Comparison of ENCODE assay signal across 17 cellular contexts in the genomic region with DNA sequence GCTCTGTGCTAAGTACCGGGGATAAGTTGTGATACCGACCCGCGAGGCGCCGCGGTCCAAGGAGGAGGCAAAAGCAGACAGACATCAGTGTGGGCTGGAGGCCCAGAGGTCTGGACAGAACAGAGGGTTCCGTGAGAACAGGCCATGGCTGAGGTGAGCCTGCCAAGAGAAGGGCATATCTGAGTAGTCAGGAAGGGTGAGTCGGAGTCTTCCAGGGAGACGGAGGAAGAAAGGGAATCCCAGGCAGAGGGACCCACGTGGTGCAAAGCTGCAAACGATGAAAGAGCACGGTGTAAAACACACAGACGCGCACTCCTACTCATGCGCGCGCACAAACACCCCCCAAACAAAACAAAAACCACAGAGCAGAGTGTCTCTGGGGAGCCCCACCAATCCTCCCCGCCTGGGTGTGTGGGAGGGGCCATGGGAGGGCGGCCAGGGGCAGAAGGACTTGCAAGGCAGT. TPM values are rescaled to one million over a fixed set of nuclear protein-coding genes. Genes with fewer than 3 reads are reported as not detected.
DNase-seq lines count a peak whose midpoint lies in the region; ATAC-seq, FAIRE-seq and TF ChIP-seq lines count a peak whose summit lies in the region.
"Had no signal": no experiment of that assay in that cellular context is flagged by ENCODE, and none has a peak within 500 bp of the region (broad histone marks: within the 10 kb centered on the region; RNA-seq: fewer than 3 reads in every experiment).

No MANE protein-coding gene starts in this region.

- H3K27ac Mint-ChIP-seq in CD14-positive monocyte (no peak overlapping the region), HFFc6 (no peak overlapping the region)
- H3K27ac Mint-ChIP-seq: activated naive CD8-positive, alpha-beta T cell treated with anti-CD3 and anti-CD28 coated beads for 36 hours; CD4-positive, alpha-beta T cell; stimulated activated effector memory CD8-positive, alpha-beta T cell treated with anti-CD3 and anti-CD28 coated beads, Interleukin-12 subunit alpha, Interleukin-12 subunit beta, amount 100 ng/mL, for 72 hours had no signal

- H3K9ac ChIP-seq in GM12878 (ENCODE audit: control insufficient read depth, insufficient read depth, low read length) (no peak overlapping the region), mesenchymal stem cell (ENCODE audit: low read length) (no peak overlapping the region)
- H3K9ac ChIP-seq: KMS-11 had no signal

- no peak for FAIRE-seq in GM12878 (lab: Jason Lieb, UNC)
- no peak for FAIRE-seq in urothelium cell line (lab: Jason Lieb, UNC)

- no peak overlapping the region for H2BK12ac ChIP-seq in mesenchymal stem cell (ENCODE audit: low read length in 2 of 2)

- no peak for TF ChIP-seq EP300 in GM12878 (IDR thresholded peaks at IDR 0.05; ENCODE audit: borderline replicate concordance in 1 of 2, control insufficient read depth in 1 of 2, low read depth in 2 of 2, low read length in 2 of 2)

- RAD21 ChIA-PET in GM12878 (lab: Charles Lee; ENCODE audit: unreplicated experiment) = no interaction called here

- H4K20me1 ChIP-seq in GM12878 (ENCODE audit: control insufficient read depth, insufficient read depth) = no peaks in the 10 kb centered on the region

- H3K9me3 ChIP-seq in GM12878 (replicated peaks; ENCODE audit: control insufficient read depth, insufficient read depth, low read length) = no peaks in the 10 kb centered on the region
- no peaks in the 10 kb centered on the region for H3K9me3 ChIP-seq in mesenchymal stem cell (ENCODE audit: control insufficient read depth, low read length)
- H3K9me3 ChIP-seq: mucosa of descending colon had no signal

- H3K4me1 ChIP-seq in GM12878 (ENCODE audit: control insufficient read depth, insufficient read depth, low read length) (no peaks in the 10 kb centered on the region; the same call in 1 of the 2 replicates), mesenchymal stem cell (ENCODE audit: control insufficient read depth, insufficient read depth, low read depth, low read length) (peaks cover 12% of the 10 kb centered on the region)

- H3K4me2 ChIP-seq in GM12878 (ENCODE audit: control insufficient read depth, insufficient read depth) (no peak overlapping the region), mesenchymal stem cell (ENCODE audit: low read length, poor library complexity, severe bottlenecking) (no peak overlapping the region)
- H3K4me2 ChIP-seq: KMS-11 had no signal

- ATAC-seq in GM12878 (peak; percentile 50), HG03097 (IDR thresholded peaks at IDR 0.05; ENCODE audit: low FRiP score, unreplicated experiment) (no peak), GM19397 (IDR thresholded peaks at IDR 0.05; ENCODE audit: unreplicated experiment) (no peak)
- ATAC-seq: mucosa of descending colon; stimulated activated effector memory CD8-positive, alpha-beta T cell treated with anti-CD3 and anti-CD28 coated beads, Interleukin-12 subunit alpha, Interleukin-12 subunit beta, amount 100 ng/mL, for 72 hours had no signal

- no peak overlapping the region for H3K27ac ChIP-seq in GM12878 (ENCODE audit: control insufficient read depth, insufficient read depth)
- no peak overlapping the region for H3K27ac ChIP-seq in mesenchymal stem cell (ENCODE audit: low read length, poor library complexity, severe bottlenecking)
- H3K27ac ChIP-seq: KMS-11, VCaP had no signal

- H3K36me3 Mint-ChIP-seq in CD14-positive monocyte (peaks cover 0 to 6% of the 10 kb centered on the region in 2 donors), HFFc6 (ENCODE audit: low read depth) (no peaks in the 10 kb centered on the region)
- H3K36me3 Mint-ChIP-seq: activated naive CD8-positive, alpha-beta T cell treated with anti-CD3 and anti-CD28 coated beads for 36 hours; stimulated activated effector memory CD8-positive, alpha-beta T cell treated with anti-CD3 and anti-CD28 coated beads, Interleukin-12 subunit alpha, Interleukin-12 subunit beta, amount 100 ng/mL, for 72 hours had no signal

- no peak for TF ChIP-seq POLR2A in GM12878 (IDR thresholded peaks at IDR 0.05; ENCODE audit: low read depth, low read length)

- H3K4me1 Mint-ChIP-seq in CD14-positive monocyte = peaks cover 44% of the 10 kb centered on the region
- peaks cover 9% of the 10 kb centered on the region for H3K4me1 Mint-ChIP-seq in HFFc6 (ENCODE audit: low read depth)
- H3K4me1 Mint-ChIP-seq: activated naive CD8-positive, alpha-beta T cell treated with anti-CD3 and anti-CD28 coated beads for 36 hours; stimulated activated effector memory CD8-positive, alpha-beta T cell treated with anti-CD3 and anti-CD28 coated beads, Interleukin-12 subunit alpha, Interleukin-12 subunit beta, amount 100 ng/mL, for 72 hours had no signal

- peaks cover 7 to 38% (median 13%) of the 10 kb centered on the region in 3 donors for H3K27me3 Mint-ChIP-seq in CD14-positive monocyte (ENCODE audit: low read depth in 3 of 3)
- H3K27me3 Mint-ChIP-seq in HFFc6 (ENCODE audit: insufficient read depth) = peaks cover 23% of the 10 kb centered on the region

- no peak overlapping the region for H3K18ac ChIP-seq in mesenchymal stem cell (ENCODE audit: low read depth in 1 of 2, low read length in 2 of 2)

- no peak overlapping the region for H2BK5ac ChIP-seq in mesenchymal stem cell (ENCODE audit: low read depth, low read length, poor library complexity, severe bottlenecking)

- POLR2A ChIA-PET in GM12878 (lab: Charles Lee) = no interaction called here

- H3K4me3 Mint-ChIP-seq in CD14-positive monocyte (peak overlapping the region; percentile 55 to 73), HFFc6 (peak overlapping the region; percentile 14; the same call in 1 of the 2 replicates)
- H3K4me3 Mint-ChIP-seq: activated naive CD8-positive, alpha-beta T cell treated with anti-CD3 and anti-CD28 coated beads for 36 hours; CD4-positive, alpha-beta T cell; stimulated activated effector memory CD8-positive, alpha-beta T cell treated with anti-CD3 and anti-CD28 coated beads, Interleukin-12 subunit alpha, Interleukin-12 subunit beta, amount 100 ng/mL, for 72 hours had no signal

- TF ChIP-seq RAD21 in GM12878 (IDR thresholded peaks at IDR 0.05; ENCODE audit: insufficient read depth, low read depth, low read length) = no peak

- WGBS in GM12878 (ENCODE audit: insufficient coverage, insufficient replicate concordance, low lambda C conversion rate, missing lambda C conversion rate) = 39% methylated on average over 19 of the region's 20 CpGs
- 80% methylated on average over 17 of the region's 20 CpGs for WGBS in mesenchymal stem cell

- no peak overlapping the region for H3K23ac ChIP-seq in mesenchymal stem cell (ENCODE audit: low read length in 2 of 2)

- H2AFZ ChIP-seq in GM12878 (ENCODE audit: control insufficient read depth, low read depth, low read length) (no peak overlapping the region), mesenchymal stem cell (ENCODE audit: low read depth, low read length) (no peak overlapping the region)

- H3K27me3 ChIP-seq in GM12878 (replicated peaks in 1 of 2; ENCODE audit: control insufficient read depth in 2 of 2, insufficient read depth in 2 of 2, low read length in 1 of 2) = peaks cover 2 to 5% of the 10 kb centered on the region in 2 experiments; a peak in 1 of 4 replicates
- H3K27me3 ChIP-seq in mesenchymal stem cell (ENCODE audit: control insufficient read depth in 1 of 2, insufficient read depth in 1 of 2, low read length in 2 of 2) = peaks cover 33 to 45% of the 10 kb centered on the region in 2 experiments

- no peak overlapping the region for H2BK120ac ChIP-seq in mesenchymal stem cell (ENCODE audit: low read depth, low read length)

- H2AK5ac ChIP-seq in mesenchymal stem cell (ENCODE audit: low read length, severe bottlenecking) = no peak overlapping the region

- H3K4me3 ChIP-seq in GM12878 (no peak overlapping the region), mesenchymal stem cell (ENCODE audit: insufficient read depth in 1 of 2, low read depth in 1 of 2, low read length in 2 of 2) (no peak overlapping the region)
- H3K4me3 ChIP-seq: mucosa of descending colon had no signal

- SMC1A ChIA-PET in GM12878 (lab: Charles Lee; ENCODE audit: uncharacterized antibody, unreplicated experiment) = no interaction called here

- BruUV-seq in GM12878 (replicated peaks; lab: Mats Ljungman, UMichigan) = no TSS peak

- no peaks in the 10 kb centered on the region for H3K79me1 ChIP-seq in mesenchymal stem cell (replicated peaks; ENCODE audit: low read length, poor library complexity, severe bottlenecking)

- in situ Hi-C loops in GM12878 (cut with MboI) = no loop called here

- H3K4ac ChIP-seq in mesenchymal stem cell (ENCODE audit: low read depth in 1 of 2, low read length in 2 of 2) = no peak overlapping the region

- H3K9me3 Mint-ChIP-seq in CD14-positive monocyte = peaks cover 0 to 3% (median 0%) of the 10 kb centered on the region in 7 donors
- no peaks in the 10 kb centered on the region for H3K9me3 Mint-ChIP-seq in HFFc6
- H3K9me3 Mint-ChIP-seq: activated naive CD8-positive, alpha-beta T cell treated with anti-CD3 and anti-CD28 coated beads for 36 hours; CD4-positive, alpha-beta T cell; stimulated activated effector memory CD8-positive, alpha-beta T cell treated with anti-CD3 and anti-CD28 coated beads, Interleukin-12 subunit alpha, Interleukin-12 subunit beta, amount 100 ng/mL, for 72 hours had no signal

- no peak overlapping the region for H3K14ac ChIP-seq in mesenchymal stem cell (ENCODE audit: low read length in 2 of 2)

- H3K79me2 ChIP-seq in GM12878 (ENCODE audit: control insufficient read depth, insufficient read depth, low read length) = no peaks in the 10 kb centered on the region

- H4K91ac ChIP-seq in mesenchymal stem cell (ENCODE audit: low read length) = no peak overlapping the region

- CTCF ChIA-PET in GM12878 (lab: Yijun Ruan, JAX) = no interaction called here

- intact Hi-C loops in CD14-positive monocyte (cut with micrococcal nuclease) = no loop called here
- intact Hi-C loops in GM12878 (cut with micrococcal nuclease; ENCODE audit: unreplicated experiment) = no loop called here

- TF ChIP-seq CTCF in CD14-positive monocyte (IDR thresholded peaks at IDR 0.05) (no peak), HFFc6 (IDR thresholded peaks at IDR 0.05) (no peak), GM12878 (IDR thresholded peaks at IDR 0.05 in 2 of 3, conservative IDR thresholded peaks at IDR 0.05 in 1 of 3; ENCODE audit: control insufficient read depth in 2 of 3, extremely low read depth in 1 of 3, insufficient read depth in 1 of 3, low read depth in 3 of 3, low read length in 3 of 3) (no peak)

- H2BK15ac ChIP-seq in mesenchymal stem cell (ENCODE audit: low read depth, poor library complexity, severe bottlenecking) = no peak overlapping the region

- no peak overlapping the region for H4K8ac ChIP-seq in mesenchymal stem cell (ENCODE audit: low read length)

- DNase-seq in CD14-positive monocyte (ENCODE audit: low spot score) (no peak), HFFc6 (peak; percentile 11), GM12878 (ENCODE audit: low read depth, low spot score) (no peak), mesenchymal stem cell (peak; percentile 24), urothelium cell line (ENCODE audit: low spot score) (no peak), DMS 273 treated with DMSO at 0.1 percent for 48 hours (lab: John Stamatoyannopoulos, UW) (no peak)
- DNase-seq: activated naive CD8-positive, alpha-beta T cell treated with anti-CD3 and anti-CD28 coated beads for 36 hours; CD4-positive, alpha-beta T cell; mucosa of descending colon; NK-92 treated with Interleukin-12 subunit alpha and Interleukin-12 subunit beta, amount 100 ng/mL, for 24 hours; stimulated activated CD4-positive, alpha-beta T cell treated with anti-CD3 and anti-CD28 coated beads, Interleukin-4, amount 100 ng/mL, for 1 hour had no signal

- H3K36me3 ChIP-seq in GM12878 (ENCODE audit: control insufficient read depth in 2 of 2, insufficient read depth in 2 of 2, low read length in 1 of 2) = no peaks in the 10 kb centered on the region
- no peaks in the 10 kb centered on the region for H3K36me3 ChIP-seq in mesenchymal stem cell (ENCODE audit: control insufficient read depth in 1 of 2, insufficient read depth in 2 of 2, low read depth in 1 of 2, low read length in 2 of 2)

RNA-seq across cellular contexts. Expression of gene RHBDL3, which starts 18.1 kb away (rescaled TPM):
- polyA plus RNA-seq in CD14-positive monocyte (not detected), GM12878 (2011; rRNA removed) (0.09 and 0.24 TPM in 2 replicates), GM12878 (2014; fragmentation: Illumina TruSeq; extraction: Trizol) (0.04 TPM in 1 of 2 replicates, not detected in the other), GM12878 (2014; fragmentation: Nextera tagmentation; extraction: Ambion mirVana) (not detected), GM12878 (2014; rRNA removed) (0.04 TPM in 1 of 2 replicates, not detected in the other), GM12878 (2016; fragmentation: Nextera tagmentation; extraction: Ambion mirVana) (not detected)
- under 1 TPM in 1 of 6 experiments, not detected in 5; 0.07 TPM for total RNA-seq in HFFc6 (2021; fragmentation: NEBNext Ultra II Directional; extraction: Animal tissue kit (Norgen Biotek cat#: 25700))
- total RNA-seq in GM12878 (2013; cell fraction: nucleolus; rRNA removed) = 1.5 and 1.8 TPM in 2 replicates
- total RNA-seq in GM12878 (2014; rRNA removed) (not detected in 2 replicates), GM12878 (2014; rRNA removed; fragmentation: Illumina TruSeq; extraction: Trizol) (0.04 TPM in 1 of 2 replicates, not detected in the other), GM12878 (2021) (0.05 and 0.19 TPM in 2 replicates)
- not detected for polyA plus RNA-seq in GM12878 (2011; ENCODE audit: low read depth)
- polyA plus RNA-seq in GM12878 (2011; cell fraction: cytosol; rRNA removed) = 0.22 and 0.37 TPM in 2 replicates
- 0.33 and 0.47 TPM in 2 replicates for polyA plus RNA-seq in GM12878 (2011; cell fraction: nucleus; rRNA removed)
- 0.04 and 0.07 TPM in 2 replicates for polyA plus RNA-seq in GM12878 (2012)
- 0.22 and 0.77 TPM in 2 replicates for polyA minus RNA-seq in GM12878 (2011; rRNA and poly(A)+ RNA removed)
- polyA minus RNA-seq in GM12878 (2011; cell fraction: cytosol; rRNA and poly(A)+ RNA removed) = 0.67 TPM in 1 of 2 replicates, not detected in the other
- polyA minus RNA-seq in GM12878 (2011; cell fraction: nucleus; rRNA and poly(A)+ RNA removed) = 0.19 TPM in 1 of 2 replicates, not detected in the other
- polyA plus RNA-seq in mesenchymal stem cell (2013, experiment 1 of 2) = 0.01 TPM
- polyA plus RNA-seq in mesenchymal stem cell (2013, experiment 2 of 2) = 0.01 TPM
- total RNA-seq: epithelial cell of proximal tubule had no signal

RNA-seq across cellular contexts. Expression of gene C17orf75, which starts 58.2 kb away (rescaled TPM):
- polyA plus RNA-seq in CD14-positive monocyte (1 to 10 TPM; 5.0 to 5.7 TPM), GM12878 (2011; rRNA removed) (26.4 and 41.1 TPM in 2 replicates), GM12878 (2014; fragmentation: Illumina TruSeq; extraction: Trizol) (17.7 and 21.7 TPM in 2 replicates), GM12878 (2014; fragmentation: Nextera tagmentation; extraction: Ambion mirVana) (10 to 100 TPM; 52.5 to 53.0 TPM), GM12878 (2014; rRNA removed) (16.9 and 22.2 TPM in 2 replicates), GM12878 (2016; fragmentation: Nextera tagmentation; extraction: Ambion mirVana) (10 to 100 TPM; 28.5 to 31.4 TPM)
- total RNA-seq in HFFc6 (2021; fragmentation: NEBNext Ultra II Directional; extraction: Animal tissue kit (Norgen Biotek cat#: 25700)) = 10 to 100 TPM; 16.4 to 25.9 (median 23.9) TPM
- 24.1 and 32.6 TPM in 2 replicates for total RNA-seq in GM12878 (2013; cell fraction: nucleolus; rRNA removed)
- total RNA-seq in GM12878 (2014; rRNA removed) (28.2 and 37.8 TPM in 2 replicates), GM12878 (2014; rRNA removed; fragmentation: Illumina TruSeq; extraction: Trizol) (24.4 and 25.1 TPM in 2 replicates), GM12878 (2021) (21.8 and 30.5 TPM in 2 replicates)
- 7.5 TPM for polyA plus RNA-seq in GM12878 (2011; ENCODE audit: low read depth)
- 11.6 and 14.4 TPM in 2 replicates for polyA plus RNA-seq in GM12878 (2011; cell fraction: cytosol; rRNA removed)
- 19.6 and 20.2 TPM in 2 replicates for polyA plus RNA-seq in GM12878 (2011; cell fraction: nucleus; rRNA removed)
- 17.7 and 24.8 TPM in 2 replicates for polyA plus RNA-seq in GM12878 (2012)
- 8.9 and 14.6 TPM in 2 replicates for polyA minus RNA-seq in GM12878 (2011; rRNA and poly(A)+ RNA removed)
- 4.2 and 9.1 TPM in 2 replicates for polyA minus RNA-seq in GM12878 (2011; cell fraction: cytosol; rRNA and poly(A)+ RNA removed)
- 6.3 and 8.1 TPM in 2 replicates for polyA minus RNA-seq in GM12878 (2011; cell fraction: nucleus; rRNA and poly(A)+ RNA removed)
- polyA plus RNA-seq in mesenchymal stem cell (2013, experiment 1 of 2) = 9.6 TPM
- polyA plus RNA-seq in mesenchymal stem cell (2013, experiment 2 of 2) = 12.3 TPM

Comparison
In these comparisons a context has a peak if more than half of its experiments do, and no peak if none do; other contexts are left out.
1. DNase-seq: peak in HFFc6 (single experiment) and mesenchymal stem cell (single experiment); none in CD14-positive monocyte (single experiment), GM12878 (single experiment), urothelium cell line (single experiment) and DMS 273 treated with DMSO at 0.1 percent for 48 hours (single experiment).